Comparison of ENCODE assay signal across 1 cellular context in the genomic region with DNA sequence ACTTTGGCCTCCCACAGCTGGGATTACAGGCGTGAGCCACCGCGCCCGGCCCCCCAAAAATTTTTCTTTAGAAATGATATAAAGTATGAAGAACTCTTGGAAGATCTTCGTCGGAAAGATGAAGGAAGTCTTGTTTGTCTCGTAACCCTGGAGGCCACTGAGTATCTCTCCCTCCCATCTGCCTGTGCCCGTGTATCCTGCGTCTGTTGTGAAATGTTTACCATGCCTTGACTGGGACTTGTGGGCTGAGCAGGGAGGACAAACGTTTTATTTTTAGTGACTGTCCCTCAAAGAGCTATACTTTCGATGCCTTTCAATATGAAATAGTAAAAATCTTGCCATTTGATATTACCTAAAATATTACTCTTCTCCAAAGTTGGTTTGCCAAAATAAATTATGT.
A peak's percentile ranks its signal among the peaks of the same experiment; 100 is the strongest.
TF ChIP-seq lines count a peak whose summit lies in the region.

No MANE protein-coding gene starts in this region.

TF ChIP-seq in HepG2, 621 proteins besides CTCF, POLR2A, EP300 and RAD21 (continued from another document and continues in another):
- TF ChIP-seq, protein P1, sequence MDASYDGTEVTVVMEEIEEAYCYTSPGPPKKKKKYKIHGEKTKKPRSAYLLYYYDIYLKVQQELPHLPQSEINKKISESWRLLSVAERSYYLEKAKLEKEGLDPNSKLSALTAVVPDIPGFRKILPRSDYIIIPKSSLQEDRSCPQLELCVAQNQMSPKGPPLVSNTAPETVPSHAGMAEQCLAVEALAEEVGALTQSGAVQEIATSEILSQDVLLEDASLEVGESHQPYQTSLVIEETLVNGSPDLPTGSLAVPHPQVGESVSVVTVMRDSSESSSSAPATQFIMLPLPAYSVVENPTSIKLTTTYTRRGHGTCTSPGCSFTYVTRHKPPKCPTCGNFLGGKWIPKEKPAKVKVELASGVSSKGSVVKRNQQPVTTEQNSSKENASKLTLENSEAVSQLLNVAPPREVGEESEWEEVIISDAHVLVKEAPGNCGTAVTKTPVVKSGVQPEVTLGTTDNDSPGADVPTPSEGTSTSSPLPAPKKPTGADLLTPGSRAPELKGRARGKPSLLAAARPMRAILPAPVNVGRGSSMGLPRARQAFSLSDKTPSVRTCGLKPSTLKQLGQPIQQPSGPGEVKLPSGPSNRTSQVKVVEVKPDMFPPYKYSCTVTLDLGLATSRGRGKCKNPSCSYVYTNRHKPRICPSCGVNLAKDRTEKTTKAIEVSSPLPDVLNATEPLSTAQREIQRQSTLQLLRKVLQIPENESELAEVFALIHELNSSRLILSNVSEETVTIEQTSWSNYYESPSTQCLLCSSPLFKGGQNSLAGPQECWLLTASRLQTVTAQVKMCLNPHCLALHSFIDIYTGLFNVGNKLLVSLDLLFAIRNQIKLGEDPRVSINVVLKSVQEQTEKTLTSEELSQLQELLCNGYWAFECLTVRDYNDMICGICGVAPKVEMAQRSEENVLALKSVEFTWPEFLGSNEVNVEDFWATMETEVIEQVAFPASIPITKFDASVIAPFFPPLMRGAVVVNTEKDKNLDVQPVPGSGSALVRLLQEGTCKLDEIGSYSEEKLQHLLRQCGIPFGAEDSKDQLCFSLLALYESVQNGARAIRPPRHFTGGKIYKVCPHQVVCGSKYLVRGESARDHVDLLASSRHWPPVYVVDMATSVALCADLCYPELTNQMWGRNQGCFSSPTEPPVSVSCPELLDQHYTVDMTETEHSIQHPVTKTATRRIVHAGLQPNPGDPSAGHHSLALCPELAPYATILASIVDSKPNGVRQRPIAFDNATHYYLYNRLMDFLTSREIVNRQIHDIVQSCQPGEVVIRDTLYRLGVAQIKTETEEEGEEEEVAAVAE (CRISPR knock-in tag; IDR thresholded peaks at IDR 0.05; ENCODE audit: borderline replicate concordance), result peak; percentile 64; the same call in 1 of the 2 replicates
- no peak for TF ChIP-seq FOXA1 (IDR thresholded peaks at IDR 0.05)
- peak; percentile 85 for TF ChIP-seq FOXA1 (CRISPR knock-in tag; IDR thresholded peaks at IDR 0.05)
- TF ChIP-seq SALL1 (CRISPR knock-in tag; IDR thresholded peaks at IDR 0.05), result peak; percentile 39; the same call in 1 of the 2 replicates
- TF ChIP-seq FOXO1 (CRISPR knock-in tag; IDR thresholded peaks at IDR 0.05), result peak; percentile 86
- TF ChIP-seq, protein P2, sequence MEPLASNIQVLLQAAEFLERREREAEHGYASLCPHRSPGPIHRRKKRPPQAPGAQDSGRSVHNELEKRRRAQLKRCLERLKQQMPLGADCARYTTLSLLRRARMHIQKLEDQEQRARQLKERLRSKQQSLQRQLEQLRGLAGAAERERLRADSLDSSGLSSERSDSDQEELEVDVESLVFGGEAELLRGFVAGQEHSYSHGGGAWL (CRISPR knock-in tag; IDR thresholded peaks at IDR 0.05), result no peak
- TF ChIP-seq BCL6 (CRISPR knock-in tag; IDR thresholded peaks at IDR 0.05), result peak; percentile 79
- no peak for TF ChIP-seq POLR2G (IDR thresholded peaks at IDR 0.05; ENCODE audit: low read depth, low read length)
- TF ChIP-seq PAX8 (CRISPR knock-in tag; IDR thresholded peaks at IDR 0.05; ENCODE audit: borderline replicate concordance), result no peak
- peak; percentile 46; the same call in 1 of the 2 replicates for TF ChIP-seq CBX5 (CRISPR knock-in tag; IDR thresholded peaks at IDR 0.05; ENCODE audit: borderline replicate concordance)
- TF ChIP-seq CEBPB (IDR thresholded peaks at IDR 0.05; ENCODE audit: borderline replicate concordance, low read depth, low read length), result peak; percentile 92
- TF ChIP-seq MEF2D (CRISPR knock-in tag; IDR thresholded peaks at IDR 0.05), result 0 out of 2 replicates have a peak, but pooled peaks have one; percentile 23
- TF ChIP-seq HNF4A (CRISPR knock-in tag; IDR thresholded peaks at IDR 0.05), result peak; percentile 42; the same call in 1 of the 2 replicates
- 0 out of 2 replicates have a peak, but pooled peaks have one; percentile 38 for TF ChIP-seq MTA1 (CRISPR knock-in tag; IDR thresholded peaks at IDR 0.05; ENCODE audit: borderline replicate concordance)
- TF ChIP-seq, protein P3, sequence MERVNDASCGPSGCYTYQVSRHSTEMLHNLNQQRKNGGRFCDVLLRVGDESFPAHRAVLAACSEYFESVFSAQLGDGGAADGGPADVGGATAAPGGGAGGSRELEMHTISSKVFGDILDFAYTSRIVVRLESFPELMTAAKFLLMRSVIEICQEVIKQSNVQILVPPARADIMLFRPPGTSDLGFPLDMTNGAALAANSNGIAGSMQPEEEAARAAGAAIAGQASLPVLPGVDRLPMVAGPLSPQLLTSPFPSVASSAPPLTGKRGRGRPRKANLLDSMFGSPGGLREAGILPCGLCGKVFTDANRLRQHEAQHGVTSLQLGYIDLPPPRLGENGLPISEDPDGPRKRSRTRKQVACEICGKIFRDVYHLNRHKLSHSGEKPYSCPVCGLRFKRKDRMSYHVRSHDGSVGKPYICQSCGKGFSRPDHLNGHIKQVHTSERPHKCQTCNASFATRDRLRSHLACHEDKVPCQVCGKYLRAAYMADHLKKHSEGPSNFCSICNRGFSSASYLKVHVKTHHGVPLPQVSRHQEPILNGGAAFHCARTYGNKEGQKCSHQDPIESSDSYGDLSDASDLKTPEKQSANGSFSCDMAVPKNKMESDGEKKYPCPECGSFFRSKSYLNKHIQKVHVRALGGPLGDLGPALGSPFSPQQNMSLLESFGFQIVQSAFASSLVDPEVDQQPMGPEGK (CRISPR knock-in tag; IDR thresholded peaks at IDR 0.05), result peak; percentile 83
- TF ChIP-seq, protein P4, sequence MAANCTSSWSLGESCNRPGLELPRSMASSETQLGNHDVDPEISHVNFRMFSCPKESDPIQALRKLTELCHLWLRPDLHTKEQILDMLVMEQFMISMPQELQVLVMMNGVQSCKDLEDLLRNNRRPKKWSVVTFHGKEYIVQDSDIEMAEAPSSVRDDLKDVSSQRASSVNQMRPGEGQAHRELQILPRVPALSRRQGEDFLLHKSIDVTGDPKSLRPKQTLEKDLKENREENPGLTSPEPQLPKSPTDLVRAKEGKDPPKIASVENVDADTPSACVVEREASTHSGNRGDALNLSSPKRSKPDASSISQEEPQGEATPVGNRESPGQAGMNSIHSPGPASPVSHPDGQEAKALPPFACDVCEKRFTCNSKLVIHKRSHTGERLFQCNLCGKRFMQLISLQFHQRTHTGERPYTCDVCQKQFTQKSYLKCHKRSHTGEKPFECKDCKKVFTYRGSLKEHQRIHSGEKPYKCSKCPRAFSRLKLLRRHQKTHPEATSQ (CRISPR knock-in tag; IDR thresholded peaks at IDR 0.05; ENCODE audit: borderline replicate concordance), result 0 out of 2 replicates have a peak, but pooled peaks have one; percentile 59
- no peak for TF ChIP-seq FOXP1 (IDR thresholded peaks at IDR 0.05)
- TF ChIP-seq FOXP1 (CRISPR knock-in tag; IDR thresholded peaks at IDR 0.05), result peak; percentile 83
- TF ChIP-seq, protein P5, sequence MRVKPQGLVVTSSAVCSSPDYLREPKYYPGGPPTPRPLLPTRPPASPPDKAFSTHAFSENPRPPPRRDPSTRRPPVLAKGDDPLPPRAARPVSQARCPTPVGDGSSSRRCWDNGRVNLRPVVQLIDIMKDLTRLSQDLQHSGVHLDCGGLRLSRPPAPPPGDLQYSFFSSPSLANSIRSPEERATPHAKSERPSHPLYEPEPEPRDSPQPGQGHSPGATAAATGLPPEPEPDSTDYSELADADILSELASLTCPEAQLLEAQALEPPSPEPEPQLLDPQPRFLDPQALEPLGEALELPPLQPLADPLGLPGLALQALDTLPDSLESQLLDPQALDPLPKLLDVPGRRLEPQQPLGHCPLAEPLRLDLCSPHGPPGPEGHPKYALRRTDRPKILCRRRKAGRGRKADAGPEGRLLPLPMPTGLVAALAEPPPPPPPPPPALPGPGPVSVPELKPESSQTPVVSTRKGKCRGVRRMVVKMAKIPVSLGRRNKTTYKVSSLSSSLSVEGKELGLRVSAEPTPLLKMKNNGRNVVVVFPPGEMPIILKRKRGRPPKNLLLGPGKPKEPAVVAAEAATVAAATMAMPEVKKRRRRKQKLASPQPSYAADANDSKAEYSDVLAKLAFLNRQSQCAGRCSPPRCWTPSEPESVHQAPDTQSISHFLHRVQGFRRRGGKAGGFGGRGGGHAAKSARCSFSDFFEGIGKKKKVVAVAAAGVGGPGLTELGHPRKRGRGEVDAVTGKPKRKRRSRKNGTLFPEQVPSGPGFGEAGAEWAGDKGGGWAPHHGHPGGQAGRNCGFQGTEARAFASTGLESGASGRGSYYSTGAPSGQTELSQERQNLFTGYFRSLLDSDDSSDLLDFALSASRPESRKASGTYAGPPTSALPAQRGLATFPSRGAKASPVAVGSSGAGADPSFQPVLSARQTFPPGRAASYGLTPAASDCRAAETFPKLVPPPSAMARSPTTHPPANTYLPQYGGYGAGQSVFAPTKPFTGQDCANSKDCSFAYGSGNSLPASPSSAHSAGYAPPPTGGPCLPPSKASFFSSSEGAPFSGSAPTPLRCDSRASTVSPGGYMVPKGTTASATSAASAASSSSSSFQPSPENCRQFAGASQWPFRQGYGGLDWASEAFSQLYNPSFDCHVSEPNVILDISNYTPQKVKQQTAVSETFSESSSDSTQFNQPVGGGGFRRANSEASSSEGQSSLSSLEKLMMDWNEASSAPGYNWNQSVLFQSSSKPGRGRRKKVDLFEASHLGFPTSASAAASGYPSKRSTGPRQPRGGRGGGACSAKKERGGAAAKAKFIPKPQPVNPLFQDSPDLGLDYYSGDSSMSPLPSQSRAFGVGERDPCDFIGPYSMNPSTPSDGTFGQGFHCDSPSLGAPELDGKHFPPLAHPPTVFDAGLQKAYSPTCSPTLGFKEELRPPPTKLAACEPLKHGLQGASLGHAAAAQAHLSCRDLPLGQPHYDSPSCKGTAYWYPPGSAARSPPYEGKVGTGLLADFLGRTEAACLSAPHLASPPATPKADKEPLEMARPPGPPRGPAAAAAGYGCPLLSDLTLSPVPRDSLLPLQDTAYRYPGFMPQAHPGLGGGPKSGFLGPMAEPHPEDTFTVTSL (CRISPR knock-in tag; IDR thresholded peaks at IDR 0.05; ENCODE audit: borderline replicate concordance), result 0 out of 2 replicates have a peak, but pooled peaks have one; percentile 16
- TF ChIP-seq, protein P6, sequence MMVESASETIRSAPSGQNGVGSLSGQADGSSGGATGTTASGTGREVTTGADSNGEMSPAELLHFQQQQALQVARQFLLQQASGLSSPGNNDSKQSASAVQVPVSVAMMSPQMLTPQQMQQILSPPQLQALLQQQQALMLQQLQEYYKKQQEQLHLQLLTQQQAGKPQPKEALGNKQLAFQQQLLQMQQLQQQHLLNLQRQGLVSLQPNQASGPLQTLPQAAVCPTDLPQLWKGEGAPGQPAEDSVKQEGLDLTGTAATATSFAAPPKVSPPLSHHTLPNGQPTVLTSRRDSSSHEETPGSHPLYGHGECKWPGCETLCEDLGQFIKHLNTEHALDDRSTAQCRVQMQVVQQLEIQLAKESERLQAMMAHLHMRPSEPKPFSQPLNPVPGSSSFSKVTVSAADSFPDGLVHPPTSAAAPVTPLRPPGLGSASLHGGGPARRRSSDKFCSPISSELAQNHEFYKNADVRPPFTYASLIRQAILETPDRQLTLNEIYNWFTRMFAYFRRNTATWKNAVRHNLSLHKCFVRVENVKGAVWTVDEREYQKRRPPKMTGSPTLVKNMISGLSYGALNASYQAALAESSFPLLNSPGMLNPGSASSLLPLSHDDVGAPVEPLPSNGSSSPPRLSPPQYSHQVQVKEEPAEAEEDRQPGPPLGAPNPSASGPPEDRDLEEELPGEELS (CRISPR knock-in tag; IDR thresholded peaks at IDR 0.05), result peak; percentile 82
- TF ChIP-seq, protein P7, sequence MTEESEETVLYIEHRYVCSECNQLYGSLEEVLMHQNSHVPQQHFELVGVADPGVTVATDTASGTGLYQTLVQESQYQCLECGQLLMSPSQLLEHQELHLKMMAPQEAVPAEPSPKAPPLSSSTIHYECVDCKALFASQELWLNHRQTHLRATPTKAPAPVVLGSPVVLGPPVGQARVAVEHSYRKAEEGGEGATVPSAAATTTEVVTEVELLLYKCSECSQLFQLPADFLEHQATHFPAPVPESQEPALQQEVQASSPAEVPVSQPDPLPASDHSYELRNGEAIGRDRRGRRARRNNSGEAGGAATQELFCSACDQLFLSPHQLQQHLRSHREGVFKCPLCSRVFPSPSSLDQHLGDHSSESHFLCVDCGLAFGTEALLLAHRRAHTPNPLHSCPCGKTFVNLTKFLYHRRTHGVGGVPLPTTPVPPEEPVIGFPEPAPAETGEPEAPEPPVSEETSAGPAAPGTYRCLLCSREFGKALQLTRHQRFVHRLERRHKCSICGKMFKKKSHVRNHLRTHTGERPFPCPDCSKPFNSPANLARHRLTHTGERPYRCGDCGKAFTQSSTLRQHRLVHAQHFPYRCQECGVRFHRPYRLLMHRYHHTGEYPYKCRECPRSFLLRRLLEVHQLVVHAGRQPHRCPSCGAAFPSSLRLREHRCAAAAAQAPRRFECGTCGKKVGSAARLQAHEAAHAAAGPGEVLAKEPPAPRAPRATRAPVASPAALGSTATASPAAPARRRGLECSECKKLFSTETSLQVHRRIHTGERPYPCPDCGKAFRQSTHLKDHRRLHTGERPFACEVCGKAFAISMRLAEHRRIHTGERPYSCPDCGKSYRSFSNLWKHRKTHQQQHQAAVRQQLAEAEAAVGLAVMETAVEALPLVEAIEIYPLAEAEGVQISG (CRISPR knock-in tag; IDR thresholded peaks at IDR 0.05), result 0 out of 2 replicates have a peak, but pooled peaks have one; percentile 15
- TF ChIP-seq ZNF441 (CRISPR knock-in tag; IDR thresholded peaks at IDR 0.05; ENCODE audit: borderline replicate concordance), result 0 out of 2 replicates have a peak, but pooled peaks have one; percentile 21
- TF ChIP-seq FOXJ3 (CRISPR knock-in tag; IDR thresholded peaks at IDR 0.05; ENCODE audit: borderline replicate concordance), result no peak; the same call in 1 of the 2 replicates
- 0 out of 2 replicates have a peak, but pooled peaks have one; percentile 42 for TF ChIP-seq ZNF331 (CRISPR knock-in tag; IDR thresholded peaks at IDR 0.05)
- no peak for TF ChIP-seq ZNF589 (CRISPR knock-in tag; conservative IDR thresholded peaks at IDR 0.05)
- no peak for TF ChIP-seq SOX6 (IDR thresholded peaks at IDR 0.05)
- peak; percentile 64; the same call in 1 of the 2 replicates for TF ChIP-seq SOX6 (CRISPR knock-in tag; IDR thresholded peaks at IDR 0.05)
- peak; percentile 46; the same call in 1 of the 2 replicates for TF ChIP-seq MIER3 (CRISPR knock-in tag; IDR thresholded peaks at IDR 0.05; ENCODE audit: borderline replicate concordance)
- peak; percentile 49; the same call in 1 of the 2 replicates for TF ChIP-seq TARDBP (CRISPR knock-in tag; IDR thresholded peaks at IDR 0.05)
